Comparison of ENCODE assay signal across 29 cellular contexts in the genomic region with DNA sequence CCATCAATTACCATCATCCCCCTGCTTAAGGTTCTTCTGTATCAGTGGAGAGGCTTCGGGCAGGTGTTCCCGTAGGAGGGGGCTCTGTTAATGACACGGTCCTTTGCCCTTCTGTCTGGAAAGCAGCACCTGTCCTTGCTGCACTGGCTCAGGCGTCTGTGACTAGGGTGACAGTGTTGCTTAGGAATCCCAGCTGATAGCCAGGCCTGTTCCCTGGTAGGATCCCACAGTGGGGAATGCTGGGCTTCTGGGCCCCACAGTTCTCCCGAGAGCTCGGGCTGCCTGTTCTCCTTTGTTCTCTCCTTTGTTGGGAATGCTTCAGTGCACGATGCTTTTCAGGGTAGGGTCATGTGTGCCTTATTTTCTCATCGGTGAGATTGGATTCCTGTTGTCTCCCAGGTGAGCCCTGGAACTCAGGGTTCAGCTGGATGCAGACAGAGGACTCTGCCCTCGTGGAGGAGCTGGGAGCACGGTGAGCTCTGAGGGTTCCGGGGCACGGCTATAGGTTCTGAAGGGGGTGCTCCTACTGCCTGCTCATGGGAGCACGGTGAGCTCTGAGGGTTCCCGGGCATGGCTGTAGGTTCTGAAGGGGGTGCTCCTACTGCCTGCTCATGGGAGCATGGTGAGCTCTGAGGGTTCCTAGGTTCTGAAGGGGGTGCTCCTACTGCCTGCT. TPM values are rescaled to one million over a fixed set of nuclear protein-coding genes. Genes with fewer than 3 reads are reported as not detected.
DNase-seq lines count a peak whose midpoint lies in the region; ATAC-seq and TF ChIP-seq lines count a peak whose summit lies in the region.
"Had no signal": no experiment of that assay in that cellular context is flagged by ENCODE, and none has a peak within 500 bp of the region (broad histone marks: within the 10 kb centered on the region; RNA-seq: fewer than 3 reads in every experiment).

No MANE protein-coding gene starts in this region.

- no peak overlapping the region for H3K4me3 Mint-ChIP-seq in CD14-positive monocyte
- H3K4me3 Mint-ChIP-seq: activated CD4-positive, alpha-beta memory T cell treated with anti-CD3 and anti-CD28 coated beads, Interleukin-2, amount 10 ng/mL, durations not matched to agents 7 days and 5 days; activated T-helper 1 cell treated with anti-CD3 and anti-CD28 coated beads, Interleukin-12 subunit alpha, Interleukin-12 subunit beta, Interleukin-2, Interleukin-4 antibody, amounts not matched to agents 30 ng/mL and 10 ng/mL and 1 ng/mL, durations not matched to agents 14 hours and 24 hours and 36 hours had no signal

- ATAC-seq in GM21360 (IDR thresholded peaks at IDR 0.05; ENCODE audit: unreplicated experiment), result no peak
- ATAC-seq: heart left ventricle, psoas muscle had no signal

- H3K9me3 Mint-ChIP-seq in CD14-positive monocyte, result peaks cover 0 to under 1% (median 0%) of the 10 kb centered on the region in 7 donors
- H3K9me3 Mint-ChIP-seq: activated CD4-positive, alpha-beta memory T cell treated with anti-CD3 and anti-CD28 coated beads, Interleukin-2, amount 10 ng/mL, durations not matched to agents 7 days and 5 days; activated T-helper 1 cell treated with anti-CD3 and anti-CD28 coated beads, Interleukin-12 subunit alpha, Interleukin-12 subunit beta, Interleukin-2, Interleukin-4 antibody, amounts not matched to agents 30 ng/mL and 10 ng/mL and 1 ng/mL, durations not matched to agents 14 hours and 24 hours and 36 hours; naive B cell had no signal

- peak; percentile 73 for DNase-seq in COLO668 (lab: John Stamatoyannopoulos, UW; ENCODE audit: unreplicated experiment)
- peak; percentile 27 for DNase-seq in NCI-H1092 (lab: John Stamatoyannopoulos, UW)
- DNase-seq in NCI-H345 treated with DMSO at 0.1 percent for 48 hours (lab: John Stamatoyannopoulos, UW; ENCODE audit: unreplicated experiment), result peak; percentile 82
- peak; percentile 91 for DNase-seq in islet precursor cell
- no peak for DNase-seq in CD14-positive monocyte (ENCODE audit: low spot score)
- DNase-seq in stimulated activated CD4-positive, alpha-beta T cell treated with anti-CD3 and anti-CD28 coated beads, Interleukin-4, amount 100 ng/mL, for 4 hours, result no peak
- DNase-seq in pons (ENCODE audit: low spot score), result no peak
- DNase-seq: activated CD4-positive, alpha-beta memory T cell treated with anti-CD3 and anti-CD28 coated beads, Interleukin-2, amount 10 ng/mL, durations not matched to agents 7 days and 5 days; activated CD4-positive, alpha-beta T cell treated with anti-CD3 and anti-CD28 coated beads for 1 hour; activated CD8-positive, alpha-beta memory T cell treated with anti-CD3 and anti-CD28 coated beads, Interleukin-2, amount 50 U/mL, for 4 hours; activated naive CD4-positive, alpha-beta T cell treated with Interleukin-2 at 50 U/mL for 16 hours; adrenal gland; Caco-2; central memory CD4-positive, alpha-beta T cell; DMS53; foreskin melanocyte; heart left ventricle; Karpas-422; kidney; naive B cell; NCI-H1694 treated with DMSO at 0.1 percent for 48 hours; NCI-H69; SHP77 treated with DMSO at 0.1 percent for 48 hours; sigmoid colon; stimulated activated CD4-positive, alpha-beta T cell treated with anti-CD3 and anti-CD28 coated beads, Interleukin-4, amount 100 ng/mL, for 24 hours had no signal

- H3K4me1 Mint-ChIP-seq in CD14-positive monocyte, result no peaks in the 10 kb centered on the region
- H3K4me1 Mint-ChIP-seq: activated CD4-positive, alpha-beta memory T cell treated with anti-CD3 and anti-CD28 coated beads, Interleukin-2, amount 10 ng/mL, durations not matched to agents 7 days and 5 days had no signal

- TF ChIP-seq CTCF in CD14-positive monocyte (IDR thresholded peaks at IDR 0.05), result no peak

- no peaks in the 10 kb centered on the region for H3K36me3 Mint-ChIP-seq in CD14-positive monocyte
- H3K36me3 Mint-ChIP-seq: naive B cell had no signal

- H3K27me3 Mint-ChIP-seq in CD14-positive monocyte (ENCODE audit: low read depth in 3 of 3), result peaks cover 0 to 5% (median 4%) of the 10 kb centered on the region in 3 donors

- no peak overlapping the region for H3K27ac Mint-ChIP-seq in CD14-positive monocyte
- H3K27ac Mint-ChIP-seq: activated CD4-positive, alpha-beta memory T cell treated with anti-CD3 and anti-CD28 coated beads, Interleukin-2, amount 10 ng/mL, durations not matched to agents 7 days and 5 days; activated T-helper 1 cell treated with anti-CD3 and anti-CD28 coated beads, Interleukin-12 subunit alpha, Interleukin-12 subunit beta, Interleukin-2, Interleukin-4 antibody, amounts not matched to agents 30 ng/mL and 10 ng/mL and 1 ng/mL, durations not matched to agents 14 hours and 24 hours and 36 hours; naive B cell had no signal

- intact Hi-C loops in CD14-positive monocyte (cut with micrococcal nuclease), result no loop called here

RNA-seq across cellular contexts. Expression of a gene that starts 9.6 kb away (rescaled TPM):
- polyA plus RNA-seq in CD14-positive monocyte, result not detected
- polyA plus RNA-seq: liver had no signal

Comparison
In these comparisons a context has a peak if more than half of its experiments do, and no peak if none do; other contexts are left out.
1. DNase-seq: peak in COLO668 (single experiment), NCI-H1092 (single experiment), NCI-H345 treated with DMSO at 0.1 percent for 48 hours (single experiment) and islet precursor cell (single experiment); none in CD14-positive monocyte (single experiment), stimulated activated CD4-positive, alpha-beta T cell treated with anti-CD3 and anti-CD28 coated beads, Interleukin-4, amount 100 ng/mL, for 4 hours (0 of 2) and pons (single experiment).